ENCODE assay signal across 1 cellular context in genomic region chr14:102604183-102604582, GRCh38.
A peak's percentile ranks its signal among the peaks of the same experiment; 100 is the strongest.
TF ChIP-seq lines count a peak whose summit lies in the region.

No MANE protein-coding gene starts in this region.

TF ChIP-seq in H1, 55 proteins besides CTCF, POLR2A, EP300 and RAD21 (continued from another document):
- TF ChIP-seq SIX5 (IDR thresholded peaks at IDR 0.05; ENCODE audit: low read depth, low read length) (no peak), SRF (IDR thresholded peaks at IDR 0.05; ENCODE audit: low read depth, low read length) (peak; percentile 89)
TF ChIP-seq in H1: peak in this region for 1.
